In genomic region chr9:91775011-91775707, GRCh38 we compare ENCODE assay signal across 8 cellular contexts.
DNase-seq lines count a peak whose midpoint lies in the region; ATAC-seq lines count a peak whose summit lies in the region.

No MANE protein-coding gene starts in this region.

- ATAC-seq in HG03460 (IDR thresholded peaks at IDR 0.05; ENCODE audit: unreplicated experiment) = no peak

- DNase-seq in NCI-H2196 (lab: John Stamatoyannopoulos, UW; ENCODE audit: unreplicated experiment) = peak; percentile 20
- no peak for DNase-seq in NCI-H2196 treated with DMSO at 0.1 percent for 48 hours (lab: John Stamatoyannopoulos, UW; ENCODE audit: unreplicated experiment)
- peak; percentile 56 for DNase-seq in M059J (ENCODE audit: low read depth)
- peak; percentile 21 for DNase-seq in T follicular helper cell (ENCODE audit: low read depth)
- peak in 33 of 58 donors; percentile 5 to 71 (median 23) for DNase-seq in anterior cingulate cortex (lab: John Stamatoyannopoulos, UW)
- peak in 36 of 51 donors; percentile 2 to 68 (median 30) for DNase-seq in hypothalamus (lab: John Stamatoyannopoulos, UW)
- peak; percentile 41 to 67 (median 43) for DNase-seq in stimulated activated CD4-positive, alpha-beta T cell treated with anti-CD3 and anti-CD28 coated beads, Interleukin-12 subunit alpha, Interleukin-12 subunit beta, amount 100 ng/mL, for 48 hours (ENCODE audit: low read depth in 2 of 3, low spot score in 1 of 3)
